ENCODE assay signal across 32 cellular contexts in the genomic region with DNA sequence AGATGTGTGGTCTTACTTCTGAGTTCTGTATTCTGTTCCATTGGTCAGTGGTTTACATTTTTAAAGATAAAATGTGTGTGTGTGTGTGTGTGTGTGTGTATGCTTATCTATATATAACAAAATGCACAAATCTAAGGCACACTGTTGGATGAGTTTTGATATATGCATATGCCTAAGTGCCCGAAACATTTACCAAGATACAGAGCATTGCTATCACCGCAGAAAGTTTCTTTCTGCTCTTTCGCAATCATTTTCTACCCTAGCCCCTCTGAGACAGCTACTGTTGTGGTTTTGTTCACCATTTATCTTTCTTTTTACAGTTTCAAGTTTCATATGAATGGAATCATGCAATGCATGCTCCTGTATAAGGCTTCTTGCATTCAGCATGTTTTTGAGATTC.
DNase-seq lines count a peak whose midpoint lies in the region; ATAC-seq and TF ChIP-seq lines count a peak whose summit lies in the region.
"Had no signal": no experiment of that assay in that cellular context is flagged by ENCODE, and none has a peak within 500 bp of the region (broad histone marks: within the 10 kb centered on the region; RNA-seq: fewer than 3 reads in every experiment).

No MANE protein-coding gene starts in this region.

- no peak overlapping the region for H3K18ac ChIP-seq in mesenchymal stem cell (ENCODE audit: low read depth in 1 of 2, low read length in 2 of 2)

- H3K36me3 ChIP-seq in mesenchymal stem cell (ENCODE audit: control insufficient read depth in 1 of 2, insufficient read depth in 2 of 2, low read depth in 1 of 2, low read length in 2 of 2) (no peaks in the 10 kb centered on the region), spleen (no peaks in the 10 kb centered on the region)
- H3K36me3 ChIP-seq: brain microvascular endothelial cell, suprapubic skin had no signal

- H3K27ac ChIP-seq in mesenchymal stem cell (ENCODE audit: low read length, poor library complexity, severe bottlenecking) (no peak overlapping the region), spleen (no peak overlapping the region)
- no peak overlapping the region for H3K27ac ChIP-seq in CD4-positive, alpha-beta T cell (ENCODE audit: low read depth, low read length)
- H3K27ac ChIP-seq: brain microvascular endothelial cell, C4-2B, suprapubic skin, upper lobe of left lung had no signal

- H3K27me3 ChIP-seq in mesenchymal stem cell (ENCODE audit: control insufficient read depth in 1 of 2, insufficient read depth in 1 of 2, low read length in 2 of 2) (no peaks in the 10 kb centered on the region), spleen (replicated peaks in 1 of 7) (no peaks in the 10 kb centered on the region)
- H3K27me3 ChIP-seq in CD4-positive, alpha-beta T cell (ENCODE audit: control insufficient read depth, insufficient read depth, low read length), result no peaks in the 10 kb centered on the region
- H3K27me3 ChIP-seq: brain microvascular endothelial cell, suprapubic skin, upper lobe of left lung had no signal

- no peak overlapping the region for H3K4ac ChIP-seq in mesenchymal stem cell (ENCODE audit: low read depth in 1 of 2, low read length in 2 of 2)

- intact Hi-C loops in CD4-positive, alpha-beta T cell (cut with DNase I, micrococcal nuclease), result no loop called here
- intact Hi-C loops in spleen (cut with DNase I; ENCODE audit: low total_unique reads), result no loop called here

- POLR2A ChIA-PET in CD4-positive, alpha-beta T cell (lab: Charles Lee), result no interaction called here

- H3K4me2 ChIP-seq in mesenchymal stem cell (ENCODE audit: low read length, poor library complexity, severe bottlenecking), result no peak overlapping the region

- H3K9me3 ChIP-seq in mesenchymal stem cell (ENCODE audit: control insufficient read depth, low read length), result no peaks in the 10 kb centered on the region
- H3K9me3 ChIP-seq in CD4-positive, alpha-beta T cell (ENCODE audit: control insufficient read depth, low read length), result no peaks in the 10 kb centered on the region
- H3K9me3 ChIP-seq in spleen, result peaks cover 0 to 8% (median 0%) of the 10 kb centered on the region in 8 donors
- H3K9me3 ChIP-seq: Caco-2, suprapubic skin, upper lobe of left lung had no signal

- ATAC-seq in GM18867 (IDR thresholded peaks at IDR 0.05; ENCODE audit: unreplicated experiment), result no peak
- no peak for ATAC-seq in CD4-positive, alpha-beta T cell (ENCODE audit: poor library complexity)
- ATAC-seq: activated T-cell treated with anti-CD3 and anti-CD28 coated beads, Interleukin-2, amount 50 U/mL, for 72 hours; left cardiac atrium; SK-N-SH treated with all-trans-retinoic acid at 6 μM for 48 hours; stimulated activated naive B cell treated with anti-CD40 and anti-IgM and Interleukin-4, amounts not matched to agents 10 μg/mL and 1 μg/mL and 100 μg/mL, for 72 hours; T-helper 17 cell had no signal

- no peak overlapping the region for H3K4me3 Mint-ChIP-seq in CD4-positive, alpha-beta T cell
- H3K4me3 Mint-ChIP-seq: activated CD4-positive, alpha-beta memory T cell treated with anti-CD3 and anti-CD28 coated beads for 36 hours; activated T-cell treated with anti-CD3 and anti-CD28 coated beads, Interleukin-2, amount 50 U/mL, for 72 hours; nephron; stimulated activated naive B cell treated with anti-CD40 and anti-IgM and Interleukin-4, amounts not matched to agents 10 μg/mL and 1 μg/mL and 100 μg/mL, for 72 hours; T-helper 17 cell had no signal

- no peak overlapping the region for H3K9ac ChIP-seq in mesenchymal stem cell (ENCODE audit: low read length)

- WGBS in mesenchymal stem cell, result 88% methylated on average over 1 of the region's 3 CpGs
- WGBS in spleen, 5 donors, result 50 to 76% (median 67%) methylated on average over 3 of the region's 3 CpGs

- peaks cover 13% of the 10 kb centered on the region for H3K36me3 Mint-ChIP-seq in CD4-positive, alpha-beta T cell (ENCODE audit: low read depth)

- CTCF ChIA-PET in CD4-positive, alpha-beta T cell (lab: Charles Lee), result no interaction called here

- TF ChIP-seq CTCF in NB4 (IDR thresholded peaks at IDR 0.05; ENCODE audit: low read depth, low read length) (no peak), spleen (IDR thresholded peaks at IDR 0.05 in 8 of 11, conservative IDR thresholded peaks at IDR 0.05 in 3 of 11) (no peak)
- TF ChIP-seq CTCF in CD4-positive, alpha-beta T cell (IDR thresholded peaks at IDR 0.05), result no peak

- no peaks in the 10 kb centered on the region for H3K27me3 Mint-ChIP-seq in CD4-positive, alpha-beta T cell
- H3K27me3 Mint-ChIP-seq: activated CD4-positive, alpha-beta memory T cell treated with anti-CD3 and anti-CD28 coated beads for 36 hours; stimulated activated naive B cell treated with anti-CD40 and anti-IgM and Interleukin-4, amounts not matched to agents 10 μg/mL and 1 μg/mL and 100 μg/mL, for 72 hours; T-helper 17 cell had no signal

- peaks cover 5% of the 10 kb centered on the region for H3K79me1 ChIP-seq in mesenchymal stem cell (replicated peaks; ENCODE audit: low read length, poor library complexity, severe bottlenecking)

- no peak overlapping the region for H3K27ac Mint-ChIP-seq in CD4-positive, alpha-beta T cell
- H3K27ac Mint-ChIP-seq: activated CD4-positive, alpha-beta memory T cell treated with anti-CD3 and anti-CD28 coated beads for 36 hours; activated T-cell treated with anti-CD3 and anti-CD28 coated beads, Interleukin-2, amount 50 U/mL, for 72 hours; nephron; stimulated activated naive B cell treated with anti-CD40 and anti-IgM and Interleukin-4, amounts not matched to agents 10 μg/mL and 1 μg/mL and 100 μg/mL, for 72 hours; T-helper 17 cell had no signal

- no peak overlapping the region for H3K23ac ChIP-seq in mesenchymal stem cell (ENCODE audit: low read length in 2 of 2)

- no peak overlapping the region for H2AK5ac ChIP-seq in mesenchymal stem cell (ENCODE audit: low read length, severe bottlenecking)

- no peak overlapping the region for H2BK15ac ChIP-seq in mesenchymal stem cell (ENCODE audit: low read depth, poor library complexity, severe bottlenecking)

- H2AFZ ChIP-seq in mesenchymal stem cell (ENCODE audit: low read depth, low read length), result no peak overlapping the region

- H3K4me3 ChIP-seq in NB4 (ENCODE audit: low read depth, low read length) (no peak overlapping the region), mesenchymal stem cell (ENCODE audit: insufficient read depth in 1 of 2, low read depth in 1 of 2, low read length in 2 of 2) (no peak overlapping the region), spleen (no peak overlapping the region)
- H3K4me3 ChIP-seq: suprapubic skin, upper lobe of left lung had no signal

- H3K9me3 Mint-ChIP-seq in CD4-positive, alpha-beta T cell, result no peaks in the 10 kb centered on the region
- H3K9me3 Mint-ChIP-seq: activated T-cell treated with anti-CD3 and anti-CD28 coated beads, Interleukin-2, amount 50 U/mL, for 72 hours had no signal

- H2BK120ac ChIP-seq in mesenchymal stem cell (ENCODE audit: low read depth, low read length), result no peak overlapping the region

- DNase-seq in SIG-M5 treated with dmso at 0.1 percent for 504 hours (lab: John Stamatoyannopoulos, UW; ENCODE audit: unreplicated experiment), result peak; percentile 12
- no peak for DNase-seq in SIG-M5 (lab: John Stamatoyannopoulos, UW)
- peak; percentile 66 for DNase-seq in NB4 (ENCODE audit: low read depth)
- DNase-seq in amniotic epithelial cell (ENCODE audit: low read depth), result peak; percentile 97
- peak; percentile 32 for DNase-seq in mesenchymal stem cell
- no peak for DNase-seq in CD4-positive, alpha-beta T cell
- no peak for DNase-seq in spleen
- DNase-seq: 8988T; activated CD4-positive, alpha-beta memory T cell treated with anti-CD3 and anti-CD28 coated beads for 36 hours; activated CD4-positive, alpha-beta T cell treated with anti-CD3 and anti-CD28 coated beads for 1 hour; activated naive CD4-positive, alpha-beta T cell; activated T-cell treated with anti-CD3 and anti-CD28 coated beads, Interleukin-2, amount 50 U/mL, for 72 hours; brain microvascular endothelial cell; Caco-2; cerebellar nuclear complex; DMS79; GDM1; hypothalamus; left cardiac atrium; mammary epithelial cell; NCI-H1436; NCI-H2081; NCI-H2227 treated with DMSO at 0.1 percent for 48 hours; NCI-H69; stimulated activated naive B cell treated with anti-CD40 and anti-IgM and Interleukin-4, amounts not matched to agents 10 μg/mL and 1 μg/mL and 100 μg/mL, for 72 hours; T-helper 17 cell had no signal

- no peak overlapping the region for H4K8ac ChIP-seq in mesenchymal stem cell (ENCODE audit: low read length)

- no peaks in the 10 kb centered on the region for H3K4me1 Mint-ChIP-seq in CD4-positive, alpha-beta T cell (ENCODE audit: low read depth)

- no peak overlapping the region for H4K91ac ChIP-seq in mesenchymal stem cell (ENCODE audit: low read length)

- H3K14ac ChIP-seq in mesenchymal stem cell (ENCODE audit: low read length in 2 of 2), result no peak overlapping the region

- no peak overlapping the region for H2BK5ac ChIP-seq in mesenchymal stem cell (ENCODE audit: low read depth, low read length, poor library complexity, severe bottlenecking)

- no peak for TF ChIP-seq POLR2A in NB4 (IDR thresholded peaks at IDR 0.05; ENCODE audit: extremely low read depth, insufficient read length)
- TF ChIP-seq POLR2A in spleen (IDR thresholded peaks at IDR 0.05), result no peak

- H3K4me1 ChIP-seq in mesenchymal stem cell (ENCODE audit: control insufficient read depth, insufficient read depth, low read depth, low read length) (no peaks in the 10 kb centered on the region), spleen (no peaks in the 10 kb centered on the region)
- H3K4me1 ChIP-seq: suprapubic skin had no signal

- H2BK12ac ChIP-seq in mesenchymal stem cell (ENCODE audit: low read length in 2 of 2), result no peak overlapping the region

Comparison
In these comparisons a context has a peak if more than half of its experiments do, and no peak if none do; other contexts are left out.
1. DNase-seq: peak in SIG-M5 treated with dmso at 0.1 percent for 504 hours (single experiment), NB4 (single experiment), amniotic epithelial cell (single experiment) and mesenchymal stem cell (single experiment); none in SIG-M5 (single experiment), CD4-positive, alpha-beta T cell (0 of 10) and spleen (single experiment).